ENCODE assay signal across 8 cellular contexts in the genomic region with DNA sequence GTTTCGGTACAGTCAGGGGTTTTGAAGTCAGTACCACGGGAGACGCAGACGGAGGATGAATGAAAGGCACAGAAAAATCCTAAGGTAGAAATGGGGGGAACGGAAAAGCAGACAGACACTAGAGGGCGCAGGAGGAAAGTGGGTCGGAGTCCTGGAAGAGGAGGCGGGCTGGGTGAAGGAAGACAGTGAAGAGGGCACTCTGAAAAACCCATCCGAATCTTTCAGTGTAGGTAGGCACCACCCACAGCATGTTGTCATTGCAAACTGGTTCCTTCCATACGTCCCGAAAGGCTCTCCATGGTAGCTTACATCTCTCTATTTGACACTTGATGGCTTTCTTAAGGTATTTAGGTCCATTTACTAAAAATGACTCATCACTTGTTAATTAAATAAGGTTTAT. TPM values are rescaled to one million over a fixed set of nuclear protein-coding genes. Genes with fewer than 3 reads are reported as not detected.
DNase-seq lines count a peak whose midpoint lies in the region; ATAC-seq, FAIRE-seq and TF ChIP-seq lines count a peak whose summit lies in the region.

No MANE protein-coding gene starts in this region.

- peaks cover 12% of the 10 kb centered on the region for H3K4me1 ChIP-seq in RWPE2 (ENCODE audit: insufficient read depth, poor library complexity, severe bottlenecking)
- no peaks in the 10 kb centered on the region for H3K4me1 ChIP-seq in aorta (ENCODE audit: control insufficient read depth in 1 of 2, insufficient read depth in 2 of 2, low read length in 2 of 2)

- TF ChIP-seq CTCF in RWPE2 (IDR thresholded peaks at IDR 0.05; ENCODE audit: poor library complexity, severe bottlenecking), result peak; percentile 91

- H3K27ac ChIP-seq in RWPE2 (ENCODE audit: poor library complexity, severe bottlenecking) (no peak overlapping the region), aorta (ENCODE audit: low read depth in 1 of 2, low read length in 2 of 2) (no peak overlapping the region)

- intact Hi-C loops in aorta (cut with DNase I), result loop anchor here (2.0 to 10.0 kb wide), 6 partner anchors 71 to 179 kb away; no protein-coding TSS in a partner anchor

- H3K36me3 ChIP-seq in RWPE2 (ENCODE audit: low read depth), result no peaks in the 10 kb centered on the region
- H3K36me3 ChIP-seq in aorta (ENCODE audit: control insufficient read depth in 1 of 2, insufficient read depth in 2 of 2, low read length in 1 of 2), result no peaks in the 10 kb centered on the region

- 1 to 3% methylated on average over 11 of the region's 11 CpGs for WGBS in aorta, 2 donors

- no peak overlapping the region for H3K4me3 ChIP-seq in RWPE2 (ENCODE audit: severe bottlenecking)
- H3K4me3 ChIP-seq in aorta (ENCODE audit: low read length in 2 of 2), result no peak overlapping the region

- H3K27me3 ChIP-seq in RWPE2 (ENCODE audit: insufficient read depth, poor library complexity, severe bottlenecking), result no peaks in the 10 kb centered on the region
- no peaks in the 10 kb centered on the region for H3K27me3 ChIP-seq in aorta (ENCODE audit: control insufficient read depth in 1 of 2, insufficient read depth in 2 of 2, low read length in 1 of 2)

- ATAC-seq in GM21529 (IDR thresholded peaks at IDR 0.05; ENCODE audit: unreplicated experiment), result peak; percentile 75
- ATAC-seq in RWPE2 (ENCODE audit: low read depth), result peak; percentile 51
- ATAC-seq in aorta (ENCODE audit: low FRiP score), result peak; percentile 55

- FAIRE-seq in frontal cortex (lab: Jason Lieb, UNC), result no peak

- DNase-seq in DMS53 treated with DMSO at 0.1 percent for 48 hours (lab: John Stamatoyannopoulos, UW; ENCODE audit: unreplicated experiment) (peak; percentile 93), Kasumi-1 (lab: John Stamatoyannopoulos, UW) (peak; percentile 93 to 94), RWPE2 (ENCODE audit: low spot score) (no peak), frontal cortex (ENCODE audit: low spot score in 2 of 2) (peak; percentile 46 to 67), pons (ENCODE audit: low spot score) (peak; percentile 59), aorta (peak in 1 of 2 donors; percentile 63)
- DNase-seq in activated T-helper 1 cell treated with anti-CD3 and anti-CD28 coated beads, Interleukin-2, amount 50 U/mL, for 16 hours (ENCODE audit: low read depth in 1 of 2, low spot score in 1 of 2), result peak; percentile 39 to 47

- no peaks in the 10 kb centered on the region for H3K9me3 ChIP-seq in RWPE2 (ENCODE audit: severe bottlenecking)
- H3K9me3 ChIP-seq in aorta (ENCODE audit: control insufficient read depth, low read length), result no peaks in the 10 kb centered on the region

RNA-seq across cellular contexts. Expression of gene ZNF236, which starts 18.5 kb away (rescaled TPM):
- 31.0 TPM for total RNA-seq in frontal cortex
- total RNA-seq in aorta, result 10 to 100 TPM; 17.2 to 23.6 TPM
- 1 to 10 TPM in 1 of 2 donors, under 1 TPM in 1; 0.38 to 2.9 TPM for polyA plus RNA-seq in aorta
